In the genomic region with DNA sequence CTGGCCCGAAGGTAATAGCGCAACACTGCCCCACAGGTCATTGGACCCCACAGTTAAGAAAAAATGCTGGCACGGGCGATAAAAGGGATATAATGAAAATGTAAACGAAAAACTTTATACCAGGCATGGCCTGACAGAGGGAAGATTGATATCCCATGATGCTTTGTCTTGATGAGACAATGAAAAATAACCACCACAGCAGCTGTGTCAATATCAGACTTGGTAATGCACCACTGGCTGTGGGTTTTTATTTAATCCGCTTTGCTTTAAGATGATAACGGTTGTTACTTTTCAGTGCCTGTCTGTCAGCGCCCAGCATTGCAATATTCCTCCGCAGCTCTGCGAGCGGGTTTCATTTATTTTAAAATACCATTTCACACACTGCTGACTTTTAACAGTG, we compare ENCODE assay signal across 14 cellular contexts.
DNase-seq lines count a peak whose midpoint lies in the region; ATAC-seq and TF ChIP-seq lines count a peak whose summit lies in the region.
"Had no signal": no experiment of that assay in that cellular context is flagged by ENCODE, and none has a peak within 500 bp of the region (broad histone marks: within the 10 kb centered on the region; RNA-seq: fewer than 3 reads in every experiment).

No MANE protein-coding gene starts in this region.

- intact Hi-C loops in posterior vena cava (cut with DNase I) = no loop called here

- TF ChIP-seq POLR2A in suprapubic skin (IDR thresholded peaks at IDR 0.05) = no peak

- H3K9me3 ChIP-seq in thoracic aorta (no peaks in the 10 kb centered on the region), suprapubic skin (no peaks in the 10 kb centered on the region)
- H3K9me3 ChIP-seq: body of pancreas, tibial nerve had no signal

- H3K4me3 ChIP-seq in epithelial cell of proximal tubule (ENCODE audit: low read depth, low read length) = peak overlapping the region; percentile 25
- peak overlapping the region; percentile 44 for H3K4me3 ChIP-seq in thoracic aorta
- H3K4me3 ChIP-seq in suprapubic skin = no peak overlapping the region
- H3K4me3 ChIP-seq: body of pancreas, SK-N-MC, tibial nerve had no signal

- no peaks in the 10 kb centered on the region for H3K27me3 ChIP-seq in thoracic aorta (replicated peaks; ENCODE audit: insufficient read depth)
- no peaks in the 10 kb centered on the region for H3K27me3 ChIP-seq in suprapubic skin
- H3K27me3 ChIP-seq: body of pancreas, tibial nerve had no signal

- H3K27ac ChIP-seq in thoracic aorta (no peak overlapping the region), suprapubic skin (no peak overlapping the region)
- H3K27ac ChIP-seq: body of pancreas, SK-N-MC, tibial nerve had no signal

- 78% methylated on average over 11 of the region's 11 CpGs for WGBS in suprapubic skin

- H3K36me3 ChIP-seq in thoracic aorta (no peaks in the 10 kb centered on the region), suprapubic skin (no peaks in the 10 kb centered on the region)
- H3K36me3 ChIP-seq: tibial nerve had no signal

- no peak for TF ChIP-seq CTCF in epithelial cell of proximal tubule (conservative IDR thresholded peaks at IDR 0.05; ENCODE audit: low read depth, low read length)
- TF ChIP-seq CTCF in thoracic aorta (IDR thresholded peaks at IDR 0.05) = no peak
- no peak for TF ChIP-seq CTCF in suprapubic skin (IDR thresholded peaks at IDR 0.05)

- TF ChIP-seq EP300 in suprapubic skin (IDR thresholded peaks at IDR 0.05) = no peak

- DNase-seq in NCI-H1417 (lab: John Stamatoyannopoulos, UW) (peak; percentile 82 to 99 (median 97)), NCI-H524 treated with DMSO at 0.1 percent for 48 hours (lab: John Stamatoyannopoulos, UW) (peak; percentile 64), epithelial cell of proximal tubule (ENCODE audit: low read depth) (no peak), thoracic aorta (ENCODE audit: low spot score) (no peak), suprapubic skin (ENCODE audit: low spot score in 2 of 2) (no peak), H4 (ENCODE audit: low spot score) (no peak), posterior vena cava (ENCODE audit: low spot score) (no peak)
- DNase-seq: body of pancreas, hippocampal formation, NCI-H446 treated with DMSO at 0.1 percent for 48 hours had no signal

- H3K4me1 ChIP-seq in thoracic aorta (ENCODE audit: control insufficient read depth in 1 of 2, low read depth in 2 of 2) = no peaks in the 10 kb centered on the region
- H3K4me1 ChIP-seq in suprapubic skin = no peaks in the 10 kb centered on the region
- H3K4me1 ChIP-seq: body of pancreas, tibial nerve had no signal

- no peak for ATAC-seq in thoracic aorta (ENCODE audit: insufficient number of reproducible peaks, low FRiP score, low read depth)
- ATAC-seq in GM18907 (IDR thresholded peaks at IDR 0.05; ENCODE audit: unreplicated experiment) = no peak
- ATAC-seq: activated CD4-positive, CD25-positive, alpha-beta regulatory T cell treated with anti-CD3 and anti-CD28 coated beads, Interleukin-2, amount 50 U/mL, for 24 hours; body of pancreas had no signal

Comparison
In these comparisons a context has a peak if more than half of its experiments do, and no peak if none do; other contexts are left out.
1. DNase-seq: peak in NCI-H1417 (3 of 3) and NCI-H524 treated with DMSO at 0.1 percent for 48 hours (single experiment); none in epithelial cell of proximal tubule (single experiment), thoracic aorta (single experiment), suprapubic skin (0 of 2), H4 (single experiment) and posterior vena cava (single experiment).